ENCODE assay signal across 12 cellular contexts in genomic region chr6:131858765-131859490, GRCh38. TPM values are rescaled to one million over a fixed set of nuclear protein-coding genes. Genes with fewer than 3 reads are reported as not detected.
DNase-seq lines count a peak whose midpoint lies in the region; ATAC-seq and TF ChIP-seq lines count a peak whose summit lies in the region.
"Had no signal": no experiment of that assay in that cellular context is flagged by ENCODE, and none has a peak within 500 bp of the region (broad histone marks: within the 10 kb centered on the region; RNA-seq: fewer than 3 reads in every experiment).

No MANE protein-coding gene starts in this region.

- intact Hi-C loops in PC-3 (cut with micrococcal nuclease) = no loop called here

- H3K18ac ChIP-seq in trophoblast cell (ENCODE audit: low read length) = no peak overlapping the region

- H3K4ac ChIP-seq in trophoblast cell (ENCODE audit: low read depth, low read length) = no peak overlapping the region

- no peak overlapping the region for H4K8ac ChIP-seq in trophoblast cell (ENCODE audit: low read depth, low read length)

- no peak overlapping the region for H3K23ac ChIP-seq in trophoblast cell (ENCODE audit: low read length)

- H3K9me2 ChIP-seq in PC-3 (replicated peaks; ENCODE audit: low read length) = no peaks in the 10 kb centered on the region

- H3F3A ChIP-seq in PC-3 (ENCODE audit: low read length, unreplicated experiment) = no peaks in the 10 kb centered on the region

- H2AFZ ChIP-seq in PC-3 (ENCODE audit: low read length) (peak overlapping the region; percentile 71), trophoblast cell (ENCODE audit: insufficient read depth, low read length, poor library complexity) (no peak overlapping the region)

- no peaks in the 10 kb centered on the region for H3K9me3 ChIP-seq in PC-3 (ENCODE audit: low read length)
- no peaks in the 10 kb centered on the region for H3K9me3 ChIP-seq in trophoblast cell (ENCODE audit: insufficient read depth, low read depth, low read length)
- H3K9me3 ChIP-seq: prostate gland had no signal

- H3K79me1 ChIP-seq in trophoblast cell (ENCODE audit: low read length) = peaks cover 12% of the 10 kb centered on the region

- CTCF ChIA-PET in PC-3 (lab: Charles Lee) = no interaction called here

- no CpG with 5 or more reads among the region's 5 CpGs for WGBS in trophoblast cell (ENCODE audit: extremely low coverage, insufficient coverage, insufficient read length)

- peaks cover 34% of the 10 kb centered on the region for H3K4me1 ChIP-seq in PC-3 (ENCODE audit: insufficient read depth, low read length)
- peaks cover 8 to 12% of the 10 kb centered on the region in 2 experiments for H3K4me1 ChIP-seq in trophoblast cell (ENCODE audit: control insufficient read depth in 1 of 2, insufficient read depth in 2 of 2, low read length in 2 of 2)
- H3K4me1 ChIP-seq: prostate gland had no signal

- peak overlapping the region; percentile 58 for H3K4me2 ChIP-seq in PC-3 (ENCODE audit: low read length)
- no peak overlapping the region for H3K4me2 ChIP-seq in trophoblast cell (ENCODE audit: low read length)

- TF ChIP-seq CTCF in PC-3 (conservative IDR thresholded peaks at IDR 0.05; ENCODE audit: low read depth, low read length) (no peak), fibroblast of mammary gland (conservative IDR thresholded peaks at IDR 0.05; ENCODE audit: control insufficient read depth, insufficient read depth, low read depth, low read length) (no peak)

- no TSS peak for BruUV-seq in PC-3 (replicated peaks; lab: Mats Ljungman, UMichigan)

- no peaks in the 10 kb centered on the region for H3K27me3 ChIP-seq in PC-3 (ENCODE audit: low read length)
- no peaks in the 10 kb centered on the region for H3K27me3 ChIP-seq in trophoblast cell (ENCODE audit: insufficient read depth, low read length)

- no peaks in the 10 kb centered on the region for H4K20me1 ChIP-seq in PC-3 (ENCODE audit: low read length)

- POLR2A ChIA-PET in PC-3 (lab: Charles Lee; ENCODE audit: unreplicated experiment) = no interaction called here

- no peak overlapping the region for H3K14ac ChIP-seq in trophoblast cell (ENCODE audit: low read length)

- no peak overlapping the region for H2AK5ac ChIP-seq in trophoblast cell (ENCODE audit: low read length)

- no peak overlapping the region for H4K91ac ChIP-seq in trophoblast cell (ENCODE audit: low read depth, low read length)

- H3K27ac ChIP-seq in PC-3 (ENCODE audit: low read length) = peak overlapping the region; percentile 84
- peak overlapping the region; percentile 59 for H3K27ac ChIP-seq in trophoblast cell (ENCODE audit: low read depth, low read length)
- H3K27ac ChIP-seq: prostate gland had no signal

- no peaks in the 10 kb centered on the region for H3K79me2 ChIP-seq in PC-3 (ENCODE audit: low read length)
- no peaks in the 10 kb centered on the region for H3K79me2 ChIP-seq in trophoblast cell (ENCODE audit: control insufficient read depth, insufficient read depth, low read length, poor library complexity)

- ATAC-seq in PC-3 (peak; percentile 58), GM18519 (IDR thresholded peaks at IDR 0.05; ENCODE audit: low FRiP score, unreplicated experiment) (no peak)
- ATAC-seq: activated naive CD8-positive, alpha-beta T cell treated with anti-CD3 and anti-CD28 coated beads, Interleukin-2, amount 50 U/mL, for 24 hours had no signal

- H3K9ac ChIP-seq in PC-3 (ENCODE audit: low read length) = 0 out of 2 replicates have a peak overlapping the region, but pooled peaks have one; percentile 10
- H3K9ac ChIP-seq in trophoblast cell (ENCODE audit: low read length) = no peak overlapping the region

- no peaks in the 10 kb centered on the region for H3K36me3 ChIP-seq in PC-3 (ENCODE audit: low read depth, low read length)
- H3K36me3 ChIP-seq in trophoblast cell (ENCODE audit: control insufficient read depth in 1 of 2, insufficient read depth in 2 of 2, low read length in 2 of 2) = no peaks in the 10 kb centered on the region
- H3K36me3 ChIP-seq: prostate gland had no signal

- peak; percentile 66 for DNase-seq in EL
- peak; percentile 64 for DNase-seq in PC-3
- DNase-seq in fibroblast of mammary gland (ENCODE audit: low read depth) = peak; percentile 79
- no peak for DNase-seq in trophoblast cell
- DNase-seq in OCI-M1 (lab: John Stamatoyannopoulos, UW) = no peak
- DNase-seq in stimulated activated CD4-positive, alpha-beta T cell treated with anti-CD3 and anti-CD28 coated beads, Interleukin-15, amount 100 ng/mL, for 24 hours = no peak
- no peak for DNase-seq in 8988T
- DNase-seq: activated naive CD8-positive, alpha-beta T cell treated with anti-CD3 and anti-CD28 coated beads, Interleukin-2, amount 50 U/mL, for 24 hours; NCI-H1092; NCI-H524 had no signal

- H3K4me3 ChIP-seq in PC-3 (ENCODE audit: low read length) (no peak overlapping the region), fibroblast of mammary gland (ENCODE audit: control insufficient read depth, low read depth, low read length) (no peak overlapping the region), trophoblast cell (ENCODE audit: low read depth, low read length) (no peak overlapping the region)
- H3K4me3 ChIP-seq: prostate gland had no signal

- no peak overlapping the region for H2BK120ac ChIP-seq in trophoblast cell (ENCODE audit: insufficient read depth, low read length, poor library complexity)

- no peak overlapping the region for H4K12ac ChIP-seq in trophoblast cell (ENCODE audit: low read depth, low read length)

- no peak overlapping the region for H2BK5ac ChIP-seq in trophoblast cell (ENCODE audit: low read depth, low read length, poor library complexity)

- no peak overlapping the region for H2BK12ac ChIP-seq in trophoblast cell (ENCODE audit: low read length)

RNA-seq across cellular contexts. Expression of gene ENPP1, which starts 51.1 kb away (rescaled TPM):
- total RNA-seq in PC-3 (2014; rRNA removed) = 4.4 and 5.1 TPM in 2 replicates
- polyA plus RNA-seq in trophoblast cell (2013) = 8.5 and 9.0 TPM in 2 replicates

Comparison
In these comparisons a context has a peak if more than half of its experiments do, and no peak if none do; other contexts are left out.
1. DNase-seq: peak in EL (single experiment), PC-3 (single experiment) and fibroblast of mammary gland (single experiment); none in trophoblast cell (0 of 2), OCI-M1 (single experiment), stimulated activated CD4-positive, alpha-beta T cell treated with anti-CD3 and anti-CD28 coated beads, Interleukin-15, amount 100 ng/mL, for 24 hours (single experiment) and 8988T (single experiment).